ENCODE assay signal across 8 cellular contexts in the genomic region with DNA sequence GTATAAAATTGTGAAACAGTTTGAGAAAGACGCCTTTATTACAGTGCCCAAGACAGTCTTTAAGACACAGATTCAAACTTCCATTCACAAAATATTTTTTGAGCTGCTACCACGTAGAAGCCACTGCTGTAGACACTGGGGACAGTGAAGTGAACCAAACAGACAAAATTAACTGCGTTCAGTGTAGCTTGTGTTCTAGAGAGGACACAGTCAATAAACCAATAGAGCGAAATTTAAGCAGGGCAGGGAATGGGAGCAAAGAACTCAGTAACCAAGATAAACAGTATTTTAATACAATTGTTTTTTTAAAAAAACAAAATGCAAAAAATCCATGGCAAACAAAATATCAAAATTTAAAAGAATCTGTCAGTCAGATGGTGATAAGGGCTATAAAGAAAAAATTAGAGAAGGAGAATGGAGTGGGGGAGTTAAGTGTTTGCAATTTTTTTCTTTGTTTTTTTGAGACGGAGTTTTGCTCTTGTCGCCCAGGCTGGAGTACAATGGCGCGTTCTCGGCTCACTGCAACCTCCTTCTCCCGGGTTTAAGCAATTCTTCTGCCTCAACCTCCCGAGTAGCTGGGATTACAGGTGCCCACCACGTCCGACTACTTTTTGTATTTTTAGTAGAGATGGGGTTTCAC. TPM values are rescaled to one million over a fixed set of nuclear protein-coding genes. Genes with fewer than 3 reads are reported as not detected.
DNase-seq lines count a peak whose midpoint lies in the region; ATAC-seq and TF ChIP-seq lines count a peak whose summit lies in the region.

No MANE protein-coding gene starts in this region.

- CTCF ChIA-PET in AG04450 (lab: Charles Lee), result no interaction called here

- no peak for DNase-seq in AG04450 (ENCODE audit: low read depth, low spot score)
- DNase-seq in HL-60 (ENCODE audit: low read depth in 1 of 2, low spot score in 1 of 2), result no peak
- DNase-seq in coronary artery (ENCODE audit: low spot score), result no peak
- no peak for DNase-seq in nephron progenitor cell
- no peak for DNase-seq in UCSD-AML1 (lab: John Stamatoyannopoulos, UW; ENCODE audit: unreplicated experiment)
- no peak for DNase-seq in dedifferentiated amniotic fluid mesenchymal stem cell (ENCODE audit: extremely low spot score)
- no peak for DNase-seq in NCI-H2107 treated with DMSO at 0.1 percent for 48 hours (lab: John Stamatoyannopoulos, UW; ENCODE audit: unreplicated experiment)

- H3K27me3 Mint-ChIP-seq in nephron progenitor cell (ENCODE audit: low read depth, poor library complexity), result peaks cover 11% of the 10 kb centered on the region

- H3K4me3 ChIP-seq in AG04450 (ENCODE audit: low read depth, low read length) (peak overlapping the region; percentile 61), HL-60 (replicated peaks; ENCODE audit: insufficient read depth, low read length) (peak overlapping the region; percentile 42), coronary artery (peak overlapping the region; percentile 88)

- H3K36me3 Mint-ChIP-seq in nephron progenitor cell (ENCODE audit: low read depth), result no peaks in the 10 kb centered on the region

- no peaks in the 10 kb centered on the region for H3K9me3 Mint-ChIP-seq in nephron progenitor cell

- peak overlapping the region; percentile 40 for H3K27ac Mint-ChIP-seq in nephron progenitor cell

- H3K27ac ChIP-seq in AG04450 (ENCODE audit: low read depth, low read length), result no peak overlapping the region
- peak overlapping the region; percentile 64 for H3K27ac ChIP-seq in HL-60 (replicated peaks)
- H3K27ac ChIP-seq in coronary artery, result peak overlapping the region in 1 of 2 donors; percentile 65

- peaks cover 5% of the 10 kb centered on the region for H3K27me3 ChIP-seq in AG04450 (ENCODE audit: control insufficient read depth, insufficient read depth, low read length)
- no peaks in the 10 kb centered on the region for H3K27me3 ChIP-seq in HL-60 (ENCODE audit: insufficient read depth, poor library complexity, severe bottlenecking)

- H3K4me3 Mint-ChIP-seq in nephron progenitor cell, result peak overlapping the region; percentile 95

- POLR2A ChIA-PET in AG04450 (lab: Yijun Ruan, JAX), result interaction anchor here (1.0 kb wide), 1 partner anchor 49 kb away, joined by 3 read pairs; a partner anchor contains a TSS

- no peaks in the 10 kb centered on the region for H3K9me3 ChIP-seq in AG04450 (ENCODE audit: control insufficient read depth, insufficient read depth, low read length)

- peaks cover 48% of the 10 kb centered on the region for H3K4me1 Mint-ChIP-seq in nephron progenitor cell

- no peak for TF ChIP-seq CTCF in AG04450 (IDR thresholded peaks at IDR 0.05; ENCODE audit: low read depth, low read length)
- TF ChIP-seq CTCF in HL-60 (IDR thresholded peaks at IDR 0.05; ENCODE audit: insufficient read depth, low read length), result no peak
- no peak for TF ChIP-seq CTCF in coronary artery (IDR thresholded peaks at IDR 0.05)
- no peak for TF ChIP-seq CTCF in nephron progenitor cell (IDR thresholded peaks at IDR 0.05)

- peak; percentile 3 for ATAC-seq in GM21360 (IDR thresholded peaks at IDR 0.05; ENCODE audit: unreplicated experiment)

RNA-seq across cellular contexts. Expression of a gene that starts 0.7 kb away (rescaled TPM):
- 4.2 and 4.7 TPM in 2 replicates for polyA plus RNA-seq in AG04450 (2011; rRNA removed)
- 7.7 and 10.3 TPM in 2 replicates for polyA minus RNA-seq in AG04450 (2011; rRNA and poly(A)+ RNA removed)

RNA-seq across cellular contexts. Expression of a gene that starts 36.1 kb away (rescaled TPM):
- polyA plus RNA-seq in AG04450 (2011; rRNA removed), result not detected in 2 replicates
- not detected in 2 replicates for polyA minus RNA-seq in AG04450 (2011; rRNA and poly(A)+ RNA removed)

RNA-seq across cellular contexts. Expression of a gene that starts 49.4 kb away (rescaled TPM):
- polyA plus RNA-seq in AG04450 (2011; rRNA removed), result 22.5 and 22.7 TPM in 2 replicates
- 17.9 and 18.1 TPM in 2 replicates for polyA minus RNA-seq in AG04450 (2011; rRNA and poly(A)+ RNA removed)
